In the genomic region with DNA sequence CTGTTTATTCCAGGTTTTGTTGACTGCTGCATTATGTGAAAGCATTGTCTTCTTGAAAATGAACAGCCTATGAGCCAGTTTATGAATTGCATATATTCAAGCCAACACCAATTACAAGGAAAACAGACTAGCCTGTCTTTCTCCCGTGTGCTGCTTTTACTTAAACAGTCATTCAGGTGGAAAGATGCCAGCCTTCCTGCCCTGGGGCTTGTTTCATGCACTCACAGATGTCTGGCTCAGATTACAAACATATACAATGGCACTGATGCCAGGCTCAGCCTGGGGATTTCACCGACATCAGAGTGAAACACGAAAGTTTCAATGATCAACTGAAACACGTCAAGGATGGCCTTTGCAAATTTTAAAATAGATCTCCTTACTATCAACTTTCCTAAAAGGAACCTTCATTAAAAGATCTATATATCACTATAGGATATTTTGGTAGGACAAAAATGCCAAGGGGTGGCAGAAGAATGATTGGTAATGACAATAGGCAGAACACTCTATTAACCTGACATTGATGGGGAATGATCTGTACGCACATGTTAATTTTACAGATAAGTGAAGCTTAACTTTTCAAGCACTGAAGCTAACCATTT, we compare ENCODE assay signal across 10 cellular contexts.
DNase-seq lines count a peak whose midpoint lies in the region; ATAC-seq and TF ChIP-seq lines count a peak whose summit lies in the region.
"Had no signal": no experiment of that assay in that cellular context is flagged by ENCODE, and none has a peak within 500 bp of the region (broad histone marks: within the 10 kb centered on the region; RNA-seq: fewer than 3 reads in every experiment).

No MANE protein-coding gene starts in this region.

- H3K4me3 ChIP-seq in kidney epithelial cell (ENCODE audit: low read depth, low read length) (no peak overlapping the region), testis (no peak overlapping the region)
- H3K4me3 ChIP-seq: right lobe of liver had no signal

- H3K9me3 ChIP-seq in testis = no peaks in the 10 kb centered on the region
- H3K9me3 ChIP-seq: right lobe of liver had no signal

- ATAC-seq in GM19035 (IDR thresholded peaks at IDR 0.05; ENCODE audit: unreplicated experiment) (no peak), HG02885 (IDR thresholded peaks at IDR 0.05; ENCODE audit: poor library complexity, unreplicated experiment) (no peak)
- ATAC-seq: right lobe of liver had no signal

- H3K36me3 ChIP-seq in kidney epithelial cell (ENCODE audit: control insufficient read depth, insufficient read depth, low read length) (no peaks in the 10 kb centered on the region), testis (ENCODE audit: low read depth, missing control alignments) (no peaks in the 10 kb centered on the region)
- H3K36me3 ChIP-seq: right lobe of liver had no signal

- H3K4me1 ChIP-seq in testis = no peaks in the 10 kb centered on the region
- H3K4me1 ChIP-seq: right lobe of liver had no signal

- 82 to 93% methylated on average over 5 of the region's 5 CpGs for WGBS in testis, 2 donors

- TF ChIP-seq CTCF in kidney epithelial cell (IDR thresholded peaks at IDR 0.05; ENCODE audit: insufficient read depth, low read length, poor library complexity, severe bottlenecking) (no peak), testis (IDR thresholded peaks at IDR 0.05) (no peak)

- no peak for TF ChIP-seq POLR2A in testis (IDR thresholded peaks at IDR 0.05)

- intact Hi-C loops in testis (cut with DNase I; ENCODE audit: low total_unique reads) = no loop called here

- DNase-seq in ELR (ENCODE audit: low read depth) (peak; percentile 70), NCI-H2081 treated with DMSO at 0.1 percent for 48 hours (lab: John Stamatoyannopoulos, UW) (peak; percentile 85), T1000 (lab: John Stamatoyannopoulos, UW) (peak; percentile 55), kidney epithelial cell (ENCODE audit: low read depth) (peak; percentile 55), testis (no peak)
- DNase-seq in activated CD4-positive, alpha-beta T cell treated with anti-CD3 and anti-CD28 coated beads, Interleukin-2, amount 50 U/mL, for 1 hour = no peak
- DNase-seq: EL, right lobe of liver had no signal

- H3K27me3 ChIP-seq in kidney epithelial cell (ENCODE audit: control insufficient read depth, insufficient read depth, low read length) (no peaks in the 10 kb centered on the region), testis (no peaks in the 10 kb centered on the region)
- H3K27me3 ChIP-seq: right lobe of liver had no signal

- H3K27ac ChIP-seq in testis = no peak overlapping the region
- H3K27ac ChIP-seq: right lobe of liver had no signal

Comparison
In these comparisons a context has a peak if more than half of its experiments do, and no peak if none do; other contexts are left out.
1. DNase-seq: peak in ELR (single experiment), NCI-H2081 treated with DMSO at 0.1 percent for 48 hours (single experiment), T1000 (single experiment) and kidney epithelial cell (single experiment); none in testis (single experiment) and activated CD4-positive, alpha-beta T cell treated with anti-CD3 and anti-CD28 coated beads, Interleukin-2, amount 50 U/mL, for 1 hour (single experiment).